Comparison of ENCODE assay signal across 9 cellular contexts in genomic region chr15:85318048-85318731, GRCh38.
A peak's percentile ranks its signal among the peaks of the same experiment; 100 is the strongest.
DNase-seq lines count a peak whose midpoint lies in the region; ATAC-seq, FAIRE-seq and TF ChIP-seq lines count a peak whose summit lies in the region.
"Had no signal": no experiment of that assay in that cellular context is flagged by ENCODE, and none has a peak within 500 bp of the region (broad histone marks: within the 10 kb centered on the region; RNA-seq: fewer than 3 reads in every experiment).

No MANE protein-coding gene starts in this region.

- DNase-seq in activated naive CD4-positive, alpha-beta T cell treated with Interleukin-2 at 50 U/mL for 16 hours = peak; percentile 10
- DNase-seq in activated naive CD4-positive, alpha-beta T cell (lab: John Stamatoyannopoulos, UW) = no peak
- DNase-seq in HTR-8/SVneo (ENCODE audit: insufficient read length, low spot score) (peak; percentile 50), neural crest cell (ENCODE audit: low read depth, low spot score) (no peak), AML-193 (lab: John Stamatoyannopoulos, UW) (no peak)
- DNase-seq in activated naive CD8-positive, alpha-beta T cell treated with anti-CD3 and anti-CD28 coated beads, Interleukin-2, amount 10 ng/mL, durations not matched to agents 7 days and 5 days = no peak
- no peak for DNase-seq in effector CD8-positive, alpha-beta T cell (lab: John Stamatoyannopoulos, UW)

- ATAC-seq in GM21576 (IDR thresholded peaks at IDR 0.05; ENCODE audit: unreplicated experiment) = peak; percentile 79
- ATAC-seq in activated naive CD8-positive, alpha-beta T cell treated with anti-CD3 and anti-CD28 coated beads, Interleukin-2, amount 10 ng/mL, durations not matched to agents 7 days and 5 days (ENCODE audit: low read depth) = peak; percentile 63

- H3K4me3 Mint-ChIP-seq in activated naive CD8-positive, alpha-beta T cell treated with anti-CD3 and anti-CD28 coated beads, Interleukin-2, amount 10 ng/mL, durations not matched to agents 7 days and 5 days = no peak overlapping the region
- H3K4me3 Mint-ChIP-seq in neural crest cell = no peak overlapping the region

- POLR2A ChIA-PET in activated naive CD8-positive, alpha-beta T cell treated with anti-CD3 and anti-CD28 coated beads, Interleukin-2, amount 10 ng/mL, durations not matched to agents 7 days and 5 days (lab: Charles Lee) = interaction anchor here (1.3 to 2.0 kb wide), 3 partner anchors 12 to 95 kb away, joined by 4 to 7 read pairs (median 4); partner anchors contain the start of gene AKAP13

- H3K9me3 Mint-ChIP-seq in activated naive CD8-positive, alpha-beta T cell treated with anti-CD3 and anti-CD28 coated beads, Interleukin-2, amount 10 ng/mL, durations not matched to agents 7 days and 5 days = peaks cover 13% of the 10 kb centered on the region
- H3K9me3 Mint-ChIP-seq in neural crest cell = peaks cover 11% of the 10 kb centered on the region

- H3K27me3 Mint-ChIP-seq in activated naive CD8-positive, alpha-beta T cell treated with anti-CD3 and anti-CD28 coated beads, Interleukin-2, amount 10 ng/mL, durations not matched to agents 7 days and 5 days = no peaks in the 10 kb centered on the region
- no peaks in the 10 kb centered on the region for H3K27me3 Mint-ChIP-seq in neural crest cell (ENCODE audit: low read depth)

- peak overlapping the region; percentile 21 for H3K27ac Mint-ChIP-seq in activated naive CD8-positive, alpha-beta T cell treated with anti-CD3 and anti-CD28 coated beads, Interleukin-2, amount 10 ng/mL, durations not matched to agents 7 days and 5 days
- no peak overlapping the region for H3K27ac Mint-ChIP-seq in neural crest cell (ENCODE audit: unreplicated experiment)

- H3K36me3 Mint-ChIP-seq in activated naive CD8-positive, alpha-beta T cell treated with anti-CD3 and anti-CD28 coated beads, Interleukin-2, amount 10 ng/mL, durations not matched to agents 7 days and 5 days = peaks cover 13% of the 10 kb centered on the region
- H3K36me3 Mint-ChIP-seq in neural crest cell (ENCODE audit: low read depth) = peaks cover 1% of the 10 kb centered on the region

- peak; percentile 35 for TF ChIP-seq CTCF in neural crest cell (conservative IDR thresholded peaks at IDR 0.05)

- no peak for FAIRE-seq in HTR-8/SVneo (lab: Jason Lieb, UNC)
- FAIRE-seq: islet of Langerhans had no signal

- peaks cover 36% of the 10 kb centered on the region for H3K4me1 Mint-ChIP-seq in activated naive CD8-positive, alpha-beta T cell treated with anti-CD3 and anti-CD28 coated beads, Interleukin-2, amount 10 ng/mL, durations not matched to agents 7 days and 5 days
- peaks cover 24% of the 10 kb centered on the region for H3K4me1 Mint-ChIP-seq in neural crest cell

Comparison
In these comparisons a context has a peak if more than half of its experiments do, and no peak if none do; other contexts are left out.
1. DNase-seq: peak in activated naive CD4-positive, alpha-beta T cell treated with Interleukin-2 at 50 U/mL for 16 hours (single experiment) and HTR-8/SVneo (single experiment); none in activated naive CD4-positive, alpha-beta T cell (0 of 4), activated naive CD8-positive, alpha-beta T cell treated with anti-CD3 and anti-CD28 coated beads, Interleukin-2, amount 10 ng/mL, durations not matched to agents 7 days and 5 days (single experiment), neural crest cell (single experiment), AML-193 (0 of 2) and effector CD8-positive, alpha-beta T cell (single experiment).